Comparison of ENCODE assay signal across 8 cellular contexts in the genomic region with DNA sequence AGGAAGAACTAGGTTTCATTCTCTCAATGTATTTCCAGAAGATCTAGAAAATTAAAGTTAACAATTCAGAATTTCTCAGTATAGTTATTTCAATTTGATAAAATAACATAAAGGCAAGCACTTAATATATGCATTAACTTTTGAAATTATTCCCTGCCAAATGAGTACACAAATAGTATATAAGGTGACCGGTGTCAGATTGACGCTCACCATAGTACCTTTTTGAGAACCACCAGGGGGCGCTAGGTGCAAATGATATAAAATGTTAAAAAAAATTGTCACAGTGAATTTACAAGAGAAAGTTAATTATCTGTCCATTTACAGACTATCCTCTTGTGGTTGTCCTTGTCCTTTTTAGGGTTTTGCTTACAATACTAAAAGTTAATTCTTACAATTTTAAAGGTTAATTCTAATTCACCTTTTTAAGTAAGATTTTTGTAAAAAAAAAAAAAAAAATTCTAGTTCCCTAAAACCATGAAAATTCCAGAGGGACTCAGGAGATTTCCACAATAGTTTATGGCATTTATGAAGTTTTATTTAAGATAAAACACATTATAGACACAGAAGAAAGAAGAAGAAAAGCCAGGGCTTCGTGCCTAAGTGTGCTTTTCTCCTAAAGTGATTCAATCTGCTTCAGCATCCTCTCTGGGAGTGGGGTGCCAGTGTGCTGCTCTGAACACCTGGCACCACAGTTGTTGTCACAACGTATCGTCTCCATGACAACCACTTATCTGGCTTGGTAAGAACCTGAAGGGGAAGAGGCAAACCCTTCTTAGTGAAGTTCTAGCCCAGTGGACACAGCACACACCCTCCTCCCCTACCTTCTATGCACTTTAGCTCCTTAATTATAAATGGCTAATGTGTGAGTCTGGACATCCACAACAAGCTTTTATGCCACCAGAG. TPM values are rescaled to one million over a fixed set of nuclear protein-coding genes. Genes with fewer than 3 reads are reported as not detected.
DNase-seq lines count a peak whose midpoint lies in the region; ATAC-seq and FAIRE-seq lines count a peak whose summit lies in the region.

No MANE protein-coding gene starts in this region.

- no peaks in the 10 kb centered on the region for H3K36me3 Mint-ChIP-seq in activated T-cell treated with anti-CD3 and anti-CD28 coated beads, Interleukin-2, amount 50 U/mL, for 72 hours (ENCODE audit: insufficient read depth in 2 of 2)

- FAIRE-seq in frontal cortex (lab: Jason Lieb, UNC): peak; percentile 84

- no peak overlapping the region for H3K27ac Mint-ChIP-seq in activated T-cell treated with anti-CD3 and anti-CD28 coated beads, Interleukin-2, amount 50 U/mL, for 72 hours

- ATAC-seq in activated T-cell treated with anti-CD3 and anti-CD28 coated beads, Interleukin-2, amount 50 U/mL, for 72 hours (replicated peaks in 1 of 2): peak in 1 of 2 donors; percentile 35
- ATAC-seq in HG03571 (IDR thresholded peaks at IDR 0.05; ENCODE audit: unreplicated experiment): no peak

- H3K4me3 Mint-ChIP-seq in activated T-cell treated with anti-CD3 and anti-CD28 coated beads, Interleukin-2, amount 50 U/mL, for 72 hours: no peak overlapping the region

- DNase-seq in NCI-H82 (lab: John Stamatoyannopoulos, UW): peak; percentile 74
- no peak for DNase-seq in NCI-H82 treated with DMSO at 0.1 percent for 48 hours (lab: John Stamatoyannopoulos, UW; ENCODE audit: unreplicated experiment)
- DNase-seq in HUDEP-2 (lab: John Stamatoyannopoulos, UW; ENCODE audit: unreplicated experiment in 76 of 76): peak in 41 of 76 experiments; percentile 1 to 50 (median 16)
- DNase-seq in NOMO-1 treated with dmso at 0.1 percent for 144 hours (lab: John Stamatoyannopoulos, UW; ENCODE audit: unreplicated experiment): peak; percentile 5
- peak; percentile 48 to 49 for DNase-seq in activated T-cell treated with anti-CD3 and anti-CD28 coated beads, Interleukin-2, amount 50 U/mL, for 72 hours
- DNase-seq in frontal cortex (ENCODE audit: low spot score in 2 of 2): peak; percentile 38 to 59
- DNase-seq in retina: peak; percentile 43

- peaks cover 8% of the 10 kb centered on the region for H3K4me1 Mint-ChIP-seq in activated T-cell treated with anti-CD3 and anti-CD28 coated beads, Interleukin-2, amount 50 U/mL, for 72 hours (ENCODE audit: low read depth)

- peaks cover 28% of the 10 kb centered on the region for H3K27me3 Mint-ChIP-seq in activated T-cell treated with anti-CD3 and anti-CD28 coated beads, Interleukin-2, amount 50 U/mL, for 72 hours (ENCODE audit: low read depth)

- H3K9me3 Mint-ChIP-seq in activated T-cell treated with anti-CD3 and anti-CD28 coated beads, Interleukin-2, amount 50 U/mL, for 72 hours: no peaks in the 10 kb centered on the region

RNA-seq across cellular contexts. Expression of a gene that starts 1.7 kb away (rescaled TPM):
- not detected for total RNA-seq in activated T-cell treated with anti-CD3 and anti-CD28 coated beads, Interleukin-2, amount 50 U/mL, for 72 hours
- total RNA-seq in frontal cortex: 3.7 TPM
